In the genomic region with DNA sequence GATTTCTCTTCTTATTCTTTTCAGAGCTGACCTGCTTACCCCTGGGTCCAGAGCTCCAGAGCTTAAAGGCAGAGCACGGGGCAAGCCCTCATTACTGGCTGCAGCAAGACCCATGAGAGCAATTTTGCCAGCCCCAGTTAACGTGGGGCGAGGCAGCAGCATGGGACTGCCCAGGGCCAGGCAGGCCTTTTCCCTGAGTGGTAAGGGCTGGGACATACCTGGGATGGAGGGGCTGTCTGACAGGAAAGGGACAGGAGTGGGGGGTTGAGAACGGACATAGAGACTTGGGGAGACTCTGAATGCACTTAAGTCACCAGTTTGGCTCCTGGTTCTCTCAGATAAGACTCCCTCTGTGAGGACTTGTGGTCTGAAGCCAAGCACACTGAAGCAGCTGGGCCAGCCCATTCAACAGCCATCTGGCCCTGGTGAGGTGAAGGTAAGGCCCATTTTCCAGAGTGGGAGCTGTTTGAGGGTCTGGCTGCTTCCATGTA, we compare ENCODE assay signal across 27 cellular contexts. TPM values are rescaled to one million over a fixed set of nuclear protein-coding genes. Genes with fewer than 3 reads are reported as not detected.
"Had no signal": no experiment of that assay in that cellular context is flagged by ENCODE, and none has a peak within 500 bp of the region (broad histone marks: within the 10 kb centered on the region; RNA-seq: fewer than 3 reads in every experiment).

No MANE protein-coding gene starts in this region.

- DNase-seq: activated CD4-positive, alpha-beta T cell treated with anti-CD3 and anti-CD28 coated beads for 36 hours; activated CD4-positive, alpha-beta T cell treated with anti-CD3 and anti-CD28 coated beads, Interleukin-2, amount 50 U/mL, for 48 hours; activated CD8-positive, alpha-beta memory T cell treated with anti-CD3 and anti-CD28 coated beads, Interleukin-2, amount 50 U/mL, for 48 hours; activated naive CD4-positive, alpha-beta T cell treated with anti-CD3 and anti-CD28 coated beads for 36 hours; activated naive CD8-positive, alpha-beta T cell treated with anti-CD3 and anti-CD28 coated beads, Interleukin-2, amount 10 ng/mL, durations not matched to agents 7 days and 5 days; activated T-cell treated with anti-CD3 and anti-CD28 coated beads, Interleukin-2, amount 50 U/mL, for 4 hours; amniotic stem cell; cerebellar nuclear complex; foreskin keratinocyte; hypothalamus; left ventricle myocardium superior; mammary epithelial cell; naive thymus-derived CD8-positive, alpha-beta T cell; sigmoid colon; stimulated activated CD4-positive, alpha-beta T cell treated with anti-CD3 and anti-CD28 coated beads, Interleukin-15, amount 100 ng/mL, for 24 hours; stomach; T-helper 2 cell had no signal

- H3K27me3 Mint-ChIP-seq: activated CD4-positive, alpha-beta T cell treated with anti-CD3 and anti-CD28 coated beads for 36 hours; activated naive CD8-positive, alpha-beta T cell treated with anti-CD3 and anti-CD28 coated beads, Interleukin-2, amount 10 ng/mL, durations not matched to agents 7 days and 5 days; naive thymus-derived CD8-positive, alpha-beta T cell; stimulated activated memory B cell treated with anti-CD40 and anti-IgM and Interleukin-4, amounts not matched to agents 10 μg/mL and 1 μg/mL and 100 μg/mL, for 72 hours had no signal

- H3K4me3 Mint-ChIP-seq: activated CD4-positive, alpha-beta T cell treated with anti-CD3 and anti-CD28 coated beads for 36 hours; activated naive CD4-positive, alpha-beta T cell treated with anti-CD3 and anti-CD28 coated beads for 36 hours; activated naive CD8-positive, alpha-beta T cell treated with anti-CD3 and anti-CD28 coated beads, Interleukin-2, amount 10 ng/mL, durations not matched to agents 7 days and 5 days; activated T-cell treated with anti-CD3 and anti-CD28 coated beads, Interleukin-2, amount 50 U/mL, for 4 hours; mesothelial cell of epicardium; naive thymus-derived CD8-positive, alpha-beta T cell; neural progenitor cell; stimulated activated memory B cell treated with anti-CD40 and anti-IgM and Interleukin-4, amounts not matched to agents 10 μg/mL and 1 μg/mL and 100 μg/mL, for 72 hours; WTC11 had no signal

- H3K27me3 ChIP-seq: foreskin keratinocyte, neural progenitor cell, sigmoid colon, stomach, suprapubic skin, tibial nerve had no signal

- H3K27ac ChIP-seq: foreskin keratinocyte, neural progenitor cell, sigmoid colon, stomach, suprapubic skin, tibial nerve had no signal

- H3K9me3 Mint-ChIP-seq: activated naive CD4-positive, alpha-beta T cell treated with anti-CD3 and anti-CD28 coated beads for 36 hours; activated naive CD8-positive, alpha-beta T cell treated with anti-CD3 and anti-CD28 coated beads, Interleukin-2, amount 10 ng/mL, durations not matched to agents 7 days and 5 days; activated T-cell treated with anti-CD3 and anti-CD28 coated beads, Interleukin-2, amount 50 U/mL, for 4 hours; mesothelial cell of epicardium; naive thymus-derived CD8-positive, alpha-beta T cell; neural progenitor cell; stimulated activated memory B cell treated with anti-CD40 and anti-IgM and Interleukin-4, amounts not matched to agents 10 μg/mL and 1 μg/mL and 100 μg/mL, for 72 hours; WTC11 had no signal

- H2AFZ ChIP-seq: neural progenitor cell had no signal

- H3K4me1 Mint-ChIP-seq: mesothelial cell of epicardium; stimulated activated memory B cell treated with anti-CD40 and anti-IgM and Interleukin-4, amounts not matched to agents 10 μg/mL and 1 μg/mL and 100 μg/mL, for 72 hours had no signal

- ATAC-seq: activated CD4-positive, alpha-beta T cell treated with anti-CD3 and anti-CD28 coated beads for 36 hours; activated T-cell treated with anti-CD3 and anti-CD28 coated beads, Interleukin-2, amount 50 U/mL, for 4 hours; foreskin keratinocyte; left ventricle myocardium superior; naive thymus-derived CD8-positive, alpha-beta T cell; stimulated activated memory B cell treated with anti-CD40 and anti-IgM and Interleukin-4, amounts not matched to agents 10 μg/mL and 1 μg/mL and 100 μg/mL, for 72 hours; WTC11 had no signal

- H3K4me3 ChIP-seq: neural progenitor cell, sigmoid colon, smooth muscle cell, stomach, suprapubic skin, tibial nerve had no signal

- H3K4me2 ChIP-seq: neural progenitor cell, smooth muscle cell had no signal

- H3K27ac Mint-ChIP-seq: activated CD4-positive, alpha-beta T cell treated with anti-CD3 and anti-CD28 coated beads for 36 hours; activated naive CD4-positive, alpha-beta T cell treated with anti-CD3 and anti-CD28 coated beads for 36 hours; activated naive CD8-positive, alpha-beta T cell treated with anti-CD3 and anti-CD28 coated beads, Interleukin-2, amount 10 ng/mL, durations not matched to agents 7 days and 5 days; mesothelial cell of epicardium; neural progenitor cell; stimulated activated memory B cell treated with anti-CD40 and anti-IgM and Interleukin-4, amounts not matched to agents 10 μg/mL and 1 μg/mL and 100 μg/mL, for 72 hours; WTC11 had no signal

- H3K4me1 ChIP-seq: neural progenitor cell had no signal

RNA-seq across cellular contexts. Expression of a gene that starts 59.6 kb away (rescaled TPM):
- total RNA-seq: activated CD8-positive, alpha-beta memory T cell treated with anti-CD3 and anti-CD28 coated beads for 36 hours; bronchial epithelial cell; foreskin keratinocyte; glomerular endothelial cell had no signal
